ENCODE assay signal across 19 cellular contexts in genomic region chr9:36319183-36319582, GRCh38.
DNase-seq lines count a peak whose midpoint lies in the region; ATAC-seq, FAIRE-seq and TF ChIP-seq lines count a peak whose summit lies in the region.
"Had no signal": no experiment of that assay in that cellular context is flagged by ENCODE, and none has a peak within 500 bp of the region (broad histone marks: within the 10 kb centered on the region; RNA-seq: fewer than 3 reads in every experiment).

No MANE protein-coding gene starts in this region.

- H4K8ac ChIP-seq in trophoblast cell (ENCODE audit: low read depth, low read length): no peak overlapping the region

- H3K4me2 ChIP-seq in astrocyte (ENCODE audit: low read length): no peak overlapping the region
- H3K4me2 ChIP-seq in trophoblast cell (ENCODE audit: low read length): no peak overlapping the region
- H3K4me2 ChIP-seq: BLaER1 treated with 17β-estradiol and CSF1 and Interleukin-3, amounts not matched to agents 10 nM and 100 nM had no signal

- H3K4me1 Mint-ChIP-seq in astrocyte (ENCODE audit: low read depth, unreplicated experiment) (peaks cover 17% of the 10 kb centered on the region), CD14-positive monocyte (peaks cover 2% of the 10 kb centered on the region)
- no peaks in the 10 kb centered on the region for H3K4me1 Mint-ChIP-seq in activated CD4-positive, alpha-beta T cell treated with anti-CD3 and anti-CD28 coated beads, Interleukin-2, amount 10 ng/mL, durations not matched to agents 24 days and 14 days
- H3K4me1 Mint-ChIP-seq: activated naive CD8-positive, alpha-beta T cell treated with anti-CD3 and anti-CD28 coated beads, Interleukin-2, amount 50 U/mL, for 24 hours had no signal

- no peak overlapping the region for H3K23ac ChIP-seq in trophoblast cell (ENCODE audit: low read length)

- H3K9ac ChIP-seq in astrocyte (ENCODE audit: low read length): no peak overlapping the region
- no peak overlapping the region for H3K9ac ChIP-seq in trophoblast cell (ENCODE audit: low read length)
- H3K9ac ChIP-seq: BLaER1 treated with 17β-estradiol and CSF1 and Interleukin-3, amounts not matched to agents 10 nM and 100 nM had no signal

- H2AFZ ChIP-seq in astrocyte (ENCODE audit: low read depth, low read length) (no peak overlapping the region), trophoblast cell (ENCODE audit: insufficient read depth, low read length, poor library complexity) (no peak overlapping the region)

- no peak overlapping the region for H2BK5ac ChIP-seq in trophoblast cell (ENCODE audit: low read depth, low read length, poor library complexity)

- no peak overlapping the region for H2BK12ac ChIP-seq in trophoblast cell (ENCODE audit: low read length)

- no peaks in the 10 kb centered on the region for H3K36me3 ChIP-seq in astrocyte (ENCODE audit: insufficient read depth, low read length)
- no peaks in the 10 kb centered on the region for H3K36me3 ChIP-seq in trophoblast cell (ENCODE audit: control insufficient read depth in 1 of 2, insufficient read depth in 2 of 2, low read length in 2 of 2)
- H3K36me3 ChIP-seq: BLaER1 treated with 17β-estradiol and CSF1 and Interleukin-3, amounts not matched to agents 10 nM and 100 nM; gastrocnemius medialis had no signal

- intact Hi-C loops in CD14-positive monocyte (cut with micrococcal nuclease): no loop called here
- intact Hi-C loops in activated CD4-positive, alpha-beta T cell treated with anti-CD3 and anti-CD28 coated beads, Interleukin-2, amount 10 ng/mL, durations not matched to agents 24 days and 14 days (cut with micrococcal nuclease): no loop called here

- in situ Hi-C loops in ACHN (cut with HindIII; ENCODE audit: low pct_ligation_motif_present, low pct_unique_long_range_greater_than_20kb, low sequenced_read_pairs): no loop called here

- H3K4me3 Mint-ChIP-seq in astrocyte (ENCODE audit: unreplicated experiment) (no peak overlapping the region), CD14-positive monocyte (no peak overlapping the region)
- no peak overlapping the region for H3K4me3 Mint-ChIP-seq in activated CD4-positive, alpha-beta T cell treated with anti-CD3 and anti-CD28 coated beads, Interleukin-2, amount 10 ng/mL, durations not matched to agents 24 days and 14 days
- H3K4me3 Mint-ChIP-seq: activated naive CD8-positive, alpha-beta T cell treated with anti-CD3 and anti-CD28 coated beads, Interleukin-2, amount 50 U/mL, for 24 hours had no signal

- TF ChIP-seq CTCF in astrocyte (IDR thresholded peaks at IDR 0.05; ENCODE audit: insufficient read depth, low read depth, low read length): no peak
- no peak for TF ChIP-seq CTCF in CD14-positive monocyte (IDR thresholded peaks at IDR 0.05)

- no peak overlapping the region for H2AK5ac ChIP-seq in trophoblast cell (ENCODE audit: low read length)

- H3K27me3 ChIP-seq in astrocyte (ENCODE audit: insufficient read depth, low read length): no peaks in the 10 kb centered on the region
- no peaks in the 10 kb centered on the region for H3K27me3 ChIP-seq in trophoblast cell (ENCODE audit: insufficient read depth, low read length)
- H3K27me3 ChIP-seq: BLaER1 treated with 17β-estradiol and CSF1 and Interleukin-3, amounts not matched to agents 10 nM and 100 nM had no signal

- no peaks in the 10 kb centered on the region for H3K79me1 ChIP-seq in trophoblast cell (ENCODE audit: low read length)

- H3K79me2 ChIP-seq in astrocyte (ENCODE audit: insufficient read depth, low read length) (no peaks in the 10 kb centered on the region), trophoblast cell (ENCODE audit: control insufficient read depth, insufficient read depth, low read length, poor library complexity) (no peaks in the 10 kb centered on the region)

- peak overlapping the region; percentile 87 for H3K27ac Mint-ChIP-seq in astrocyte (ENCODE audit: unreplicated experiment)
- H3K27ac Mint-ChIP-seq in CD14-positive monocyte: no peak overlapping the region
- no peak overlapping the region for H3K27ac Mint-ChIP-seq in activated CD4-positive, alpha-beta T cell treated with anti-CD3 and anti-CD28 coated beads, Interleukin-2, amount 10 ng/mL, durations not matched to agents 24 days and 14 days
- H3K27ac Mint-ChIP-seq: activated naive CD8-positive, alpha-beta T cell treated with anti-CD3 and anti-CD28 coated beads, Interleukin-2, amount 50 U/mL, for 24 hours; activated T-helper 2 cell treated with anti-CD3 and anti-CD28 coated beads, Interferon-gamma antibody, Interleukin-2, Interleukin-4, amounts not matched to agents 10 μg/mL and 5 μg/mL and 100 μg/mL, durations not matched to agents 14 hours and 24 hours and 36 hours had no signal

- H4K20me1 ChIP-seq in astrocyte (ENCODE audit: insufficient read depth, low read length): no peaks in the 10 kb centered on the region
- H4K20me1 ChIP-seq: BLaER1 treated with 17β-estradiol and CSF1 and Interleukin-3, amounts not matched to agents 10 nM and 100 nM had no signal

- no peak overlapping the region for H3K4ac ChIP-seq in trophoblast cell (ENCODE audit: low read depth, low read length)

- H3K27ac ChIP-seq in astrocyte (ENCODE audit: low read depth, low read length): no peak overlapping the region
- H3K27ac ChIP-seq in trophoblast cell (ENCODE audit: low read depth, low read length): no peak overlapping the region
- H3K27ac ChIP-seq: BLaER1 treated with 17β-estradiol and CSF1 and Interleukin-3, amounts not matched to agents 10 nM and 100 nM; gastrocnemius medialis had no signal

- H4K91ac ChIP-seq in trophoblast cell (ENCODE audit: low read depth, low read length): peak overlapping the region; percentile 42

- FAIRE-seq in astrocyte (lab: Jason Lieb, UNC): no peak
- FAIRE-seq: bronchial epithelial cell had no signal

- peaks cover 5% of the 10 kb centered on the region for H3K4me1 ChIP-seq in astrocyte (ENCODE audit: insufficient read depth, low read length)
- H3K4me1 ChIP-seq in trophoblast cell (ENCODE audit: control insufficient read depth in 1 of 2, insufficient read depth in 2 of 2, low read length in 2 of 2): peaks cover 5 to 8% of the 10 kb centered on the region in 2 experiments
- H3K4me1 ChIP-seq: gastrocnemius medialis had no signal

- H2BK120ac ChIP-seq in trophoblast cell (ENCODE audit: insufficient read depth, low read length, poor library complexity): no peak overlapping the region

- peak; percentile 8 for ATAC-seq in left lobe of liver
- ATAC-seq: activated naive CD8-positive, alpha-beta T cell treated with anti-CD3 and anti-CD28 coated beads, Interleukin-2, amount 50 U/mL, for 24 hours; gastrocnemius medialis; HCT116 had no signal

- H3K14ac ChIP-seq in trophoblast cell (ENCODE audit: low read length): no peak overlapping the region

- no CpG with 5 or more reads among the region's 7 CpGs for WGBS in trophoblast cell (ENCODE audit: extremely low coverage, insufficient coverage, insufficient read length)

- peaks cover 5% of the 10 kb centered on the region for H3K9me3 Mint-ChIP-seq in astrocyte (ENCODE audit: unreplicated experiment)
- H3K9me3 Mint-ChIP-seq in CD14-positive monocyte: peaks cover 0 to 5% (median 0%) of the 10 kb centered on the region in 7 donors
- H3K9me3 Mint-ChIP-seq in activated CD4-positive, alpha-beta T cell treated with anti-CD3 and anti-CD28 coated beads, Interleukin-2, amount 10 ng/mL, durations not matched to agents 24 days and 14 days: peaks cover 7% of the 10 kb centered on the region
- H3K9me3 Mint-ChIP-seq: activated naive CD8-positive, alpha-beta T cell treated with anti-CD3 and anti-CD28 coated beads, Interleukin-2, amount 50 U/mL, for 24 hours had no signal

- H3K36me3 Mint-ChIP-seq in astrocyte (ENCODE audit: low read depth, unreplicated experiment): no peaks in the 10 kb centered on the region
- no peaks in the 10 kb centered on the region for H3K36me3 Mint-ChIP-seq in CD14-positive monocyte
- no peaks in the 10 kb centered on the region for H3K36me3 Mint-ChIP-seq in activated CD4-positive, alpha-beta T cell treated with anti-CD3 and anti-CD28 coated beads, Interleukin-2, amount 10 ng/mL, durations not matched to agents 24 days and 14 days (ENCODE audit: low read depth)

- DNase-seq in ACHN: peak; percentile 10
- no peak for DNase-seq in astrocyte (ENCODE audit: low read depth)
- no peak for DNase-seq in left lobe of liver (ENCODE audit: low spot score)
- no peak for DNase-seq in trophoblast cell
- no peak for DNase-seq in NOMO-1 (lab: John Stamatoyannopoulos, UW; ENCODE audit: unreplicated experiment in 2 of 2)
- no peak for DNase-seq in NCI-H1105 (lab: John Stamatoyannopoulos, UW)
- DNase-seq in CD14-positive monocyte (ENCODE audit: low spot score): no peak
- DNase-seq in activated CD4-positive, alpha-beta T cell treated with anti-CD3 and anti-CD28 coated beads, Interleukin-2, amount 10 ng/mL, durations not matched to agents 24 days and 14 days: no peak
- DNase-seq: activated CD4-positive, alpha-beta T cell treated with anti-CD3 and anti-CD28 coated beads for 4 hours; activated naive CD8-positive, alpha-beta T cell treated with anti-CD3 and anti-CD28 coated beads, Interleukin-2, amount 50 U/mL, for 24 hours; gastrocnemius medialis; Kasumi-1; midbrain; NCI-H510A treated with DMSO at 0.1 percent for 48 hours; Right ventricle myocardium superior had no signal

- no peak overlapping the region for H4K12ac ChIP-seq in trophoblast cell (ENCODE audit: low read depth, low read length)

- no peak overlapping the region for H3K4me3 ChIP-seq in astrocyte (ENCODE audit: insufficient read depth, low read depth, low read length)
- H3K4me3 ChIP-seq in trophoblast cell (ENCODE audit: low read depth, low read length): no peak overlapping the region
- H3K4me3 ChIP-seq: BLaER1 treated with 17β-estradiol and CSF1 and Interleukin-3, amounts not matched to agents 10 nM and 100 nM; gastrocnemius medialis had no signal

- H3K18ac ChIP-seq in trophoblast cell (ENCODE audit: low read length): no peak overlapping the region

- H3K9me3 ChIP-seq in astrocyte (ENCODE audit: insufficient read depth, low read depth, low read length) (peaks cover 3% of the 10 kb centered on the region), trophoblast cell (ENCODE audit: insufficient read depth, low read depth, low read length) (peaks cover 1% of the 10 kb centered on the region)
- H3K9me3 ChIP-seq: gastrocnemius medialis had no signal

- H3K27me3 Mint-ChIP-seq in astrocyte (ENCODE audit: low read depth, unreplicated experiment) (no peaks in the 10 kb centered on the region), CD14-positive monocyte (ENCODE audit: low read depth in 3 of 3) (peaks cover 0 to 4% (median 2%) of the 10 kb centered on the region in 3 donors)
- peaks cover 2% of the 10 kb centered on the region for H3K27me3 Mint-ChIP-seq in activated CD4-positive, alpha-beta T cell treated with anti-CD3 and anti-CD28 coated beads, Interleukin-2, amount 10 ng/mL, durations not matched to agents 24 days and 14 days
